15 cellular contexts compared by ENCODE assay signal in the genomic region with DNA sequence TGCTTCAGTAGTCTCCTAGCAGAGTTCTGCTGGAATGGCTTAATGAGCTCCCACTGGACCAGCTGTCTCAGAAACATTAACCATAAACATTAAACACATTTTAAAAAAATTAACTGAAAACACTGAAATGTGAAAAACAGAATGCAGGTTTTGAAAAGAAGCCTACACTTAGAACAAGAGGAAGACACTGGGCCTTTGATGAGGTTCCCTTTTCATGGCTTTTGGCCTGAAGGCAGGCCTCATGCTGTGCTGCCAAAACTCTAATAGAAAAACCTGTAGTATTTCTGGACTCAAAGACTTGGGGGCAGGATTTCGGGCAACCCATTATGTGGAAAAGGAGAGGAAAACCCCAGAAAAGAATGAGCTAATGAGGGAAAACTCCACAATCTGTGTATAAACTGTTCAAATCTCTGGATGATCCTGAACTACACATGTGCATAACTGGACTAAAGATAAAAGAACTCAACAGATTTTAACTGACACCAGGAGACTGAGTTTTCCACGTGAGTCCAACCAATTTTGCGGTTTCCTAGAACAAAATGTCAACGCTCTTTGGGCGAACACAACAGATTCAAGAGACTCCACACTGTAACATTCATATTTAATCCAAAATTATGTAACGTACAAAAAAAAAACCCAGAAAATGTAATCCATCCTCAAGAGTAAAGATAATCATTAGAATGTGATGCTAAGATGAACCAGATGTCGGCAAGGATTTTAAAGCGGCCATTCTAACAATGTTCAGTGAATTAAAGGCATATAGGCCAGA. TPM values are rescaled to one million over a fixed set of nuclear protein-coding genes. Genes with fewer than 3 reads are reported as not detected.
"Had no signal": no experiment of that assay in that cellular context is flagged by ENCODE, and none has a peak within 500 bp of the region (broad histone marks: within the 10 kb centered on the region; RNA-seq: fewer than 3 reads in every experiment).

No MANE protein-coding gene starts in this region.

- H3K27ac Mint-ChIP-seq: activated T-helper 1 cell treated with anti-CD3 and anti-CD28 coated beads, Interleukin-12 subunit alpha, Interleukin-12 subunit beta, Interleukin-2, Interleukin-4 antibody, amounts not matched to agents 30 ng/mL and 10 ng/mL and 1 ng/mL, durations not matched to agents 14 hours and 24 hours and 36 hours; memory B cell; neural progenitor cell; T-helper 2 cell treated with Interferon-gamma antibody and Interleukin-4, amounts not matched to agents 5 μg/mL and 100 μg/mL, for 36 hours had no signal

- H3K36me3 ChIP-seq: neural progenitor cell had no signal

- H3K27ac ChIP-seq: neural progenitor cell, parathyroid adenoma had no signal

- H3K9me3 Mint-ChIP-seq: memory B cell had no signal

- H3K4me3 Mint-ChIP-seq: activated T-helper 1 cell treated with anti-CD3 and anti-CD28 coated beads, Interleukin-12 subunit alpha, Interleukin-12 subunit beta, Interleukin-2, Interleukin-4 antibody, amounts not matched to agents 30 ng/mL and 10 ng/mL and 1 ng/mL, durations not matched to agents 14 hours and 24 hours and 36 hours; memory B cell; neural progenitor cell; T-helper 2 cell treated with Interferon-gamma antibody and Interleukin-4, amounts not matched to agents 5 μg/mL and 100 μg/mL, for 36 hours had no signal

- H3K4me3 ChIP-seq: neural progenitor cell had no signal

- ATAC-seq: activated CD4-positive, CD25-positive, alpha-beta regulatory T cell treated with anti-CD3 and anti-CD28 coated beads, Interleukin-2, amount 50 U/mL, for 24 hours; esophagus mucosa; left lobe of liver had no signal

- H3K27me3 ChIP-seq: neural progenitor cell had no signal

- H3K4me1 ChIP-seq: neural progenitor cell, parathyroid adenoma had no signal

- DNase-seq: activated CD4-positive, alpha-beta T cell treated with anti-CD3 and anti-CD28 coated beads, Interleukin-2, amount 50 U/mL, for 4 hours; activated naive CD4-positive, alpha-beta T cell treated with anti-CD3 and anti-CD28 coated beads, Interleukin-2, amount 50 U/mL, for 16 hours; anterior cingulate cortex; stimulated activated CD4-positive, alpha-beta T cell treated with anti-CD3 and anti-CD28 coated beads, Interleukin-4, amount 100 ng/mL, for 1 hour; stimulated activated CD8-positive, alpha-beta memory T cell treated with anti-CD3 and anti-CD28 coated beads, Interleukin-4, amount 100 ng/mL, for 48 hours had no signal

- H3K36me3 Mint-ChIP-seq: memory B cell had no signal

RNA-seq across cellular contexts. Expression of a gene that starts 32.9 kb away (rescaled TPM):
- total RNA-seq: dermis microvascular lymphatic vessel endothelial cell, renal cortical epithelial cell had no signal
